In genomic region chr11:97461044-97461880, GRCh38 we compare ENCODE assay signal across 19 cellular contexts.
"Had no signal": no experiment of that assay in that cellular context is flagged by ENCODE, and none has a peak within 500 bp of the region (broad histone marks: within the 10 kb centered on the region; RNA-seq: fewer than 3 reads in every experiment).

No MANE protein-coding gene starts in this region.

- H3K4me3 Mint-ChIP-seq: natural killer cell treated with Interleukin-12 subunit alpha and Interleukin-12 subunit beta and Interleukin-15 and Interleukin-18, amount 100 ng/mL, for 72 hours; neural progenitor cell had no signal

- H3K9me3 ChIP-seq: colonic mucosa, prostate gland, right lobe of liver had no signal

- ATAC-seq: left colon; natural killer cell treated with Interleukin-12 subunit alpha and Interleukin-12 subunit beta and Interleukin-15 and Interleukin-18, amount 100 ng/mL, for 72 hours had no signal

- H3K4me1 ChIP-seq: colonic mucosa, neural progenitor cell, parathyroid adenoma, prostate gland, right lobe of liver, tibial nerve had no signal

- H3K9ac ChIP-seq: neural progenitor cell, parathyroid adenoma had no signal

- H2AFZ ChIP-seq: hepatocyte, neural progenitor cell, parathyroid adenoma had no signal

- H3K27me3 ChIP-seq: colonic mucosa, dorsolateral prefrontal cortex, hepatocyte, neural progenitor cell, right lobe of liver, tibial nerve had no signal

- H3K27ac Mint-ChIP-seq: natural killer cell treated with Interleukin-12 subunit alpha and Interleukin-12 subunit beta and Interleukin-15 and Interleukin-18, amount 100 ng/mL, for 72 hours; neural progenitor cell had no signal

- H3K4me2 ChIP-seq: hepatocyte, neural progenitor cell had no signal

- H3K79me2 ChIP-seq: hepatocyte, parathyroid adenoma had no signal

- H3K4me1 Mint-ChIP-seq: neural progenitor cell had no signal

- H3K4me3 ChIP-seq: colonic mucosa, dorsolateral prefrontal cortex, hepatocyte, neural progenitor cell, prostate gland, right lobe of liver, tibial nerve had no signal

- H3K27ac ChIP-seq: colonic mucosa, dorsolateral prefrontal cortex, hepatocyte, neural progenitor cell, parathyroid adenoma, prostate gland, right lobe of liver, tibial nerve had no signal

- H3K27me3 Mint-ChIP-seq: natural killer cell treated with Interleukin-12 subunit alpha and Interleukin-12 subunit beta and Interleukin-15 and Interleukin-18, amount 100 ng/mL, for 72 hours had no signal

- H3K36me3 ChIP-seq: colonic mucosa, neural progenitor cell, prostate gland, right lobe of liver, tibial nerve had no signal

- DNase-seq: cerebellar nuclear complex; colonic mucosa; effector CD8-positive, alpha-beta T cell; foreskin melanocyte; head of caudate nucleus; left colon; midbrain; occipital lobe; stimulated activated CD4-positive, alpha-beta T cell treated with anti-CD3 and anti-CD28 coated beads, Interleukin-2, amount 100 ng/mL, for 24 hours; stimulated activated CD4-positive, alpha-beta T cell treated with anti-CD3 and anti-CD28 coated beads, Interleukin-4, amount 100 ng/mL, for 4 hours; stimulated activated naive CD4-positive, alpha-beta T cell had no signal
